ENCODE assay signal across 19 cellular contexts in the genomic region with DNA sequence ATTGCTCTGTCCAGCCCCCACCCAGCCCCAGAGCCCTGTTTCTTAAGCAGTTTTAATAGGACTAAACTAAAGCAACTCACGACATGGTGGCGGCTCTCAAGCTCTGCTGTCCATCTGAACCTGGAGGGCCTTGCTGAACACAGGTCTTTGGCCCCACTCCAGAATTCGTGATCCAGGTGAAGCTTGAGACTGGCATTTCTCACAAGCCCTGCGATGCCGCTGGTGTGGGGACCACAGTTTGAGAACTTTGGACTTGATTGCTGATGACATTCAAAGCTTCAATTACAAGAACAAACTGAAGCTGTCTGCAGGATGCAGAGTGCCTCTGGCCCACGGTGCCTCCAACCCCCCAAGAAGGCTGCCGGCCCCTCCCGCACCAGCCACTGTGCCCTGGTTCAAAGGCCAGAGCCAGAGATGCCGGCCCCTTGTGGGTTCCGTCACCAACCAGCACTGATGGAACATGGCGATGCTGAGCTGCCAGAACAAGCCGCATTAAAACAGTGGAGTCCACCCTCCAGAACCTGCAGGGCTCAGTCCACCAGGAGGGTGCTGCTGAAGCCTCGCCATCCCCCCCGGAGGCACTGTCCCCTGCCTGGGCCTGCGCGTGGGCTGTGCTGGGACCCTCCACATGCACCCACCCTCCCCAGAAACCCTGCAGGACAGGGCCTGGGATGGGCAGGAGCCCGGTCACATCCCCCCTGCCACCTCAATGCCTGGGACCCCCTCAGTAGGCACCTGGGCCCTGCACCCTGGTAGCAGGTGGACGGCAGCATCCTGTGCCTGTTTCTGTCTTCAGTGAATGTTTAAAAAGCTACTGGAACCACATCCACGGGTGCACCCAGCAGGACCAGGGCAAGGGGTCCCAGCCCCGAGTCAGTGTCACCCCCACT.
"Had no signal": no experiment of that assay in that cellular context is flagged by ENCODE, and none has a peak within 500 bp of the region (broad histone marks: within the 10 kb centered on the region; RNA-seq: fewer than 3 reads in every experiment).

No MANE protein-coding gene starts in this region.

- H3K36me3 Mint-ChIP-seq: activated naive CD4-positive, alpha-beta T cell treated with anti-CD3 and anti-CD28 coated beads, Interleukin-2, amount 50 U/mL, for 72 hours; stimulated activated memory B cell treated with anti-CD40 and anti-IgM and Interleukin-4, amounts not matched to agents 10 μg/mL and 1 μg/mL and 100 μg/mL, for 72 hours had no signal

- H3K36me3 ChIP-seq: adrenal gland, breast epithelium, esophagus squamous epithelium, pancreas, thoracic aorta had no signal

- DNase-seq: activated CD4-positive, alpha-beta memory T cell treated with anti-CD3 and anti-CD28 coated beads, Interleukin-2, amount 10 ng/mL, durations not matched to agents 7 days and 5 days; activated CD4-positive, alpha-beta T cell treated with anti-CD3 and anti-CD28 coated beads for 48 hours; activated CD4-positive, CD25-positive, alpha-beta regulatory T cell; activated gamma-delta T cell; effector CD8-positive, alpha-beta T cell; esophagus squamous epithelium; stimulated activated CD4-positive, alpha-beta T cell treated with anti-CD3 and anti-CD28 coated beads, Interleukin-4, amount 100 ng/mL, for 24 hours; T-helper 1 cell; T-helper 9 cell had no signal

- H3K27ac Mint-ChIP-seq: activated CD4-positive, alpha-beta memory T cell treated with anti-CD3 and anti-CD28 coated beads, Interleukin-2, amount 10 ng/mL, durations not matched to agents 7 days and 5 days; activated naive CD4-positive, alpha-beta T cell treated with anti-CD3 and anti-CD28 coated beads, Interleukin-2, amount 50 U/mL, for 72 hours; dendritic cell treated with granulocyte-macrophage colony-stimulating factor and Interleukin-4, amounts not matched to agents 40 ng/mL and 50 ng/mL, for 4 days; stimulated activated memory B cell treated with anti-CD40 and anti-IgM and Interleukin-4, amounts not matched to agents 10 μg/mL and 1 μg/mL and 100 μg/mL, for 72 hours had no signal

- H3K27me3 ChIP-seq: adrenal gland, breast epithelium, pancreas had no signal

- H3K27me3 Mint-ChIP-seq: activated CD4-positive, alpha-beta memory T cell treated with anti-CD3 and anti-CD28 coated beads, Interleukin-2, amount 10 ng/mL, durations not matched to agents 7 days and 5 days; dendritic cell treated with granulocyte-macrophage colony-stimulating factor and Interleukin-4, amounts not matched to agents 40 ng/mL and 50 ng/mL, for 4 days had no signal

- H3K9me3 Mint-ChIP-seq: activated CD4-positive, alpha-beta memory T cell treated with anti-CD3 and anti-CD28 coated beads, Interleukin-2, amount 10 ng/mL, durations not matched to agents 7 days and 5 days; dendritic cell treated with granulocyte-macrophage colony-stimulating factor and Interleukin-4, amounts not matched to agents 40 ng/mL and 50 ng/mL, for 4 days; neural crest cell had no signal

- H3K4me3 Mint-ChIP-seq: activated CD4-positive, alpha-beta memory T cell treated with anti-CD3 and anti-CD28 coated beads, Interleukin-2, amount 10 ng/mL, durations not matched to agents 7 days and 5 days; dendritic cell treated with granulocyte-macrophage colony-stimulating factor and Interleukin-4, amounts not matched to agents 40 ng/mL and 50 ng/mL, for 4 days; neural crest cell; stimulated activated memory B cell treated with anti-CD40 and anti-IgM and Interleukin-4, amounts not matched to agents 10 μg/mL and 1 μg/mL and 100 μg/mL, for 72 hours had no signal

- H3K4me1 ChIP-seq: adrenal gland, breast epithelium, esophagus squamous epithelium, pancreas had no signal

- H3K9me3 ChIP-seq: adrenal gland, breast epithelium, esophagus squamous epithelium, pancreas, thoracic aorta had no signal

- ATAC-seq: stimulated activated memory B cell treated with anti-CD40 and anti-IgM and Interleukin-4, amounts not matched to agents 10 μg/mL and 1 μg/mL and 100 μg/mL, for 72 hours had no signal

- H3K4me1 Mint-ChIP-seq: stimulated activated memory B cell treated with anti-CD40 and anti-IgM and Interleukin-4, amounts not matched to agents 10 μg/mL and 1 μg/mL and 100 μg/mL, for 72 hours had no signal

- H3K4me2 ChIP-seq: smooth muscle cell had no signal

- H3K4me3 ChIP-seq: adrenal gland, breast epithelium, esophagus squamous epithelium, lung, pancreas, smooth muscle cell, thoracic aorta had no signal

- H3K27ac ChIP-seq: adrenal gland, breast epithelium, esophagus squamous epithelium, pancreas, thoracic aorta had no signal
